Comparison of ENCODE assay signal across 16 cellular contexts in the genomic region with DNA sequence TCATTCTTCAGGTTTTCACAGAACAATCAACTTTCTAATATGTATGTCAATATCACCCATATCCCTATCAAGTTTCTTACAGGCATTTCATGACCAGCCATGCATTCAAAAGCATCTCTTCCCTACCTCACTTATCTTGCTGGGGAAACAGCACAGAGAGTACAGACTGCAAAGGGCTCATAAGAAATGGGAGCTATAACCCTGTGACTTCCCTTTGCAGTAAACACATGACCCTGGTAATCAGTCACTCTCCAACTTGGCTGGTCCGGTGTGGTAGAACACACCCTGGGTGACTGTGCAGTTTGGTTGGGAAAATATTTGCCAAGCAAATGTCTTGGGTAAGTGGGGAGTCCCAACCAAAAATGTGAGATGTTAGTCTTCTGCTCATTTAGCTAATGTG. TPM values are rescaled to one million over a fixed set of nuclear protein-coding genes. Genes with fewer than 3 reads are reported as not detected.
DNase-seq lines count a peak whose midpoint lies in the region; ATAC-seq, FAIRE-seq and TF ChIP-seq lines count a peak whose summit lies in the region.
"Had no signal": no experiment of that assay in that cellular context is flagged by ENCODE, and none has a peak within 500 bp of the region (broad histone marks: within the 10 kb centered on the region; RNA-seq: fewer than 3 reads in every experiment).

No MANE protein-coding gene starts in this region.

- FAIRE-seq in GM12878 (lab: Jason Lieb, UNC), result peak; percentile 52

- in situ Hi-C loops in GM12878 (cut with MboI), result no loop called here

- no peak for TF ChIP-seq RAD21 in GM12878 (IDR thresholded peaks at IDR 0.05; ENCODE audit: insufficient read depth, low read depth, low read length)

- peak overlapping the region in 6 of 7 donors; percentile 50 to 88 (median 68) for H3K27ac Mint-ChIP-seq in CD14-positive monocyte
- peak overlapping the region; percentile 54 for H3K27ac Mint-ChIP-seq in memory B cell
- H3K27ac Mint-ChIP-seq: activated naive CD8-positive, alpha-beta T cell treated with anti-CD3 and anti-CD28 coated beads for 36 hours; activated T-cell treated with anti-CD3 and anti-CD28 coated beads, Interleukin-2, amount 50 U/mL, for 24 hours had no signal

- H3K9ac ChIP-seq in GM12878 (ENCODE audit: control insufficient read depth, insufficient read depth, low read length), result no peak overlapping the region

- H3K4me2 ChIP-seq in GM12878 (ENCODE audit: control insufficient read depth, insufficient read depth), result no peak overlapping the region

- H3K9me3 Mint-ChIP-seq in CD14-positive monocyte, result peaks cover 2 to 15% (median 8%) of the 10 kb centered on the region in 7 donors
- H3K9me3 Mint-ChIP-seq in memory B cell, result no peaks in the 10 kb centered on the region
- H3K9me3 Mint-ChIP-seq: activated naive CD8-positive, alpha-beta T cell treated with anti-CD3 and anti-CD28 coated beads for 36 hours; activated T-cell treated with anti-CD3 and anti-CD28 coated beads, Interleukin-2, amount 50 U/mL, for 24 hours had no signal

- H3K9me3 ChIP-seq in GM12878 (replicated peaks; ENCODE audit: control insufficient read depth, insufficient read depth, low read length) (peaks cover 3% of the 10 kb centered on the region; the same call in 2 of the 3 replicates), ovary (no peaks in the 10 kb centered on the region), WERI-Rb-1 (ENCODE audit: severe bottlenecking) (no peaks in the 10 kb centered on the region)
- H3K9me3 ChIP-seq: HAP-1 had no signal

- H3K27me3 Mint-ChIP-seq in CD14-positive monocyte (ENCODE audit: low read depth in 3 of 3) (peaks cover 2% of the 10 kb centered on the region in 3 donors), memory B cell (no peaks in the 10 kb centered on the region)
- H3K27me3 Mint-ChIP-seq: activated naive CD8-positive, alpha-beta T cell treated with anti-CD3 and anti-CD28 coated beads for 36 hours had no signal

- no peaks in the 10 kb centered on the region for H4K20me1 ChIP-seq in GM12878 (ENCODE audit: control insufficient read depth, insufficient read depth)

- peaks cover 14% of the 10 kb centered on the region for H3K79me2 ChIP-seq in GM12878 (ENCODE audit: control insufficient read depth, insufficient read depth, low read length)

- H2AFZ ChIP-seq in GM12878 (ENCODE audit: control insufficient read depth, low read depth, low read length), result no peak overlapping the region

- TF ChIP-seq POLR2A in GM12878 (IDR thresholded peaks at IDR 0.05; ENCODE audit: low read depth, low read length), result no peak
- TF ChIP-seq POLR2A in ovary (IDR thresholded peaks at IDR 0.05), result no peak

- no peak overlapping the region for H3K4me3 Mint-ChIP-seq in CD14-positive monocyte
- H3K4me3 Mint-ChIP-seq in memory B cell, result no peak overlapping the region
- H3K4me3 Mint-ChIP-seq: activated naive CD8-positive, alpha-beta T cell treated with anti-CD3 and anti-CD28 coated beads for 36 hours; activated T-cell treated with anti-CD3 and anti-CD28 coated beads, Interleukin-2, amount 50 U/mL, for 24 hours had no signal

- SMC1A ChIA-PET in GM12878 (lab: Charles Lee; ENCODE audit: uncharacterized antibody, unreplicated experiment), result interaction anchor here (1.2 to 1.5 kb wide), 3 partner anchors 13 to 308 kb away, joined by 3 read pairs; no protein-coding TSS in a partner anchor

- 0% methylated on average over 1 of the region's 1 CpG for WGBS in GM12878 (ENCODE audit: insufficient coverage, insufficient replicate concordance, low lambda C conversion rate, missing lambda C conversion rate)
- 84 to 95% (median 93%) methylated on average over 1 of the region's 1 CpG for WGBS in ovary, 3 donors

- peaks cover 11% of the 10 kb centered on the region for H3K4me1 Mint-ChIP-seq in CD14-positive monocyte
- H3K4me1 Mint-ChIP-seq in memory B cell, result peaks cover 30% of the 10 kb centered on the region
- H3K4me1 Mint-ChIP-seq: activated naive CD8-positive, alpha-beta T cell treated with anti-CD3 and anti-CD28 coated beads for 36 hours had no signal

- RAD21 ChIA-PET in GM12878 (lab: Charles Lee; ENCODE audit: unreplicated experiment), result no interaction called here

- DNase-seq in CD14-positive monocyte (ENCODE audit: low spot score) (peak; percentile 68), GM12878 (ENCODE audit: low read depth, low spot score) (no peak), memory B cell (ENCODE audit: low spot score in 2 of 2) (no peak), ovary (no peak), pons (ENCODE audit: low spot score) (no peak), WERI-Rb-1 (no peak)
- no peak for DNase-seq in stimulated activated CD8-positive, alpha-beta memory T cell treated with anti-CD3 and anti-CD28 coated beads, Interleukin-4, amount 100 ng/mL, for 48 hours
- DNase-seq: activated CD4-positive, alpha-beta T cell treated with anti-CD3 and anti-CD28 coated beads, Interleukin-2, amount 50 U/mL, for 4 hours; activated naive CD8-positive, alpha-beta T cell treated with anti-CD3 and anti-CD28 coated beads for 36 hours; activated T-cell treated with anti-CD3 and anti-CD28 coated beads, Interleukin-2, amount 50 U/mL, for 24 hours; hypothalamus; NCI-H446 treated with DMSO at 0.1 percent for 48 hours; stimulated activated CD4-positive, alpha-beta T cell treated with anti-CD3 and anti-CD28 coated beads, Interleukin-12 subunit alpha, Interleukin-12 subunit beta, amount 100 ng/mL, for 4 hours; T1000 had no signal

- H3K36me3 Mint-ChIP-seq in CD14-positive monocyte, result peaks cover 5 to 9% of the 10 kb centered on the region in 2 donors
- H3K36me3 Mint-ChIP-seq in memory B cell, result peaks cover 24% of the 10 kb centered on the region

- no TSS peak for BruUV-seq in GM12878 (replicated peaks; lab: Mats Ljungman, UMichigan)

- no peaks in the 10 kb centered on the region for H3K27me3 ChIP-seq in GM12878 (replicated peaks in 1 of 2; ENCODE audit: control insufficient read depth in 2 of 2, insufficient read depth in 2 of 2, low read length in 1 of 2)
- no peaks in the 10 kb centered on the region for H3K27me3 ChIP-seq in ovary
- no peaks in the 10 kb centered on the region for H3K27me3 ChIP-seq in WERI-Rb-1 (ENCODE audit: insufficient read depth, low read depth, severe bottlenecking)

- CTCF ChIA-PET in GM12878 (lab: Yijun Ruan, JAX), result no interaction called here

- ATAC-seq in GM21737 (IDR thresholded peaks at IDR 0.05; ENCODE audit: unreplicated experiment), result peak; percentile 58
- ATAC-seq in GM12878, result no peak
- ATAC-seq in memory B cell (ENCODE audit: low read depth), result no peak

- no peak overlapping the region for H3K27ac ChIP-seq in GM12878 (ENCODE audit: control insufficient read depth, insufficient read depth)
- no peak overlapping the region for H3K27ac ChIP-seq in ovary
- H3K27ac ChIP-seq in WERI-Rb-1, result no peak overlapping the region

- H3K4me3 ChIP-seq in GM12878, result no peak overlapping the region
- H3K4me3 ChIP-seq in ovary, result no peak overlapping the region
- H3K4me3 ChIP-seq in WERI-Rb-1 (ENCODE audit: low read depth, low read length), result no peak overlapping the region
- H3K4me3 ChIP-seq: HAP-1 had no signal

- H3K36me3 ChIP-seq in GM12878 (ENCODE audit: control insufficient read depth in 2 of 2, insufficient read depth in 2 of 2, low read length in 1 of 2) (peaks cover 0 to 6% of the 10 kb centered on the region in 2 experiments; a peak in 2 of 4 replicates), ovary (no peaks in the 10 kb centered on the region), WERI-Rb-1 (no peaks in the 10 kb centered on the region)
- H3K36me3 ChIP-seq: HAP-1 had no signal

- POLR2A ChIA-PET in GM12878 (lab: Charles Lee), result no interaction called here

- TF ChIP-seq EP300 in GM12878 (IDR thresholded peaks at IDR 0.05; ENCODE audit: borderline replicate concordance in 1 of 2, control insufficient read depth in 1 of 2, low read depth in 2 of 2, low read length in 2 of 2) (no peak), ovary (IDR thresholded peaks at IDR 0.05) (no peak)

- H3K4me1 ChIP-seq in GM12878 (ENCODE audit: control insufficient read depth, insufficient read depth, low read length), result no peaks in the 10 kb centered on the region
- H3K4me1 ChIP-seq in ovary (ENCODE audit: insufficient read depth), result peaks cover 3% of the 10 kb centered on the region

- TF ChIP-seq CTCF in CD14-positive monocyte (IDR thresholded peaks at IDR 0.05), result no peak
- no peak for TF ChIP-seq CTCF in GM12878 (IDR thresholded peaks at IDR 0.05 in 2 of 3, conservative IDR thresholded peaks at IDR 0.05 in 1 of 3; ENCODE audit: control insufficient read depth in 2 of 3, extremely low read depth in 1 of 3, insufficient read depth in 1 of 3, low read depth in 3 of 3, low read length in 3 of 3)
- TF ChIP-seq CTCF in ovary (IDR thresholded peaks at IDR 0.05), result no peak
- no peak for TF ChIP-seq CTCF in WERI-Rb-1 (IDR thresholded peaks at IDR 0.05; ENCODE audit: low read depth, low read length)

- intact Hi-C loops in CD14-positive monocyte (cut with micrococcal nuclease) (no loop called here), GM12878 (cut with micrococcal nuclease; ENCODE audit: unreplicated experiment) (no loop called here), ovary (cut with DNase I) (no loop called here)

TF ChIP-seq in GM12878, 131 proteins besides CTCF, POLR2A, EP300 and RAD21 (continues in another document):
- no peak for TF ChIP-seq BCL11A (IDR thresholded peaks at IDR 0.05; ENCODE audit: low read depth, low read length)
- TF ChIP-seq RUNX3 (IDR thresholded peaks at IDR 0.05; ENCODE audit: low read length), result peak; percentile 30; the same call in 1 of the 2 replicates

RNA-seq across cellular contexts. Expression of a gene that starts 49.4 kb away (rescaled TPM):
- 10 to 100 TPM in 1 of 2 donors, 1 to 10 TPM in 1; 7.1 to 14.7 TPM for polyA plus RNA-seq in CD14-positive monocyte
- total RNA-seq in GM12878 (2013; cell fraction: nucleolus; rRNA removed), result 35.4 and 38.9 TPM in 2 replicates
- total RNA-seq in GM12878 (2014; rRNA removed), result 12.4 and 14.2 TPM in 2 replicates
- total RNA-seq in GM12878 (2014; rRNA removed; fragmentation: Illumina TruSeq; extraction: Trizol), result 12.4 and 12.5 TPM in 2 replicates
- total RNA-seq in GM12878 (2021), result 20.5 and 22.5 TPM in 2 replicates
- polyA plus RNA-seq in GM12878 (2011; ENCODE audit: low read depth), result 7.7 TPM
- polyA plus RNA-seq in GM12878 (2011; rRNA removed), result 29.8 and 32.5 TPM in 2 replicates
- polyA plus RNA-seq in GM12878 (2011; cell fraction: cytosol; rRNA removed), result 21.1 and 22.9 TPM in 2 replicates
- 17.9 and 19.0 TPM in 2 replicates for polyA plus RNA-seq in GM12878 (2011; cell fraction: nucleus; rRNA removed)
- polyA plus RNA-seq in GM12878 (2012), result 9.7 and 12.6 TPM in 2 replicates
- polyA plus RNA-seq in GM12878 (2014; fragmentation: Illumina TruSeq; extraction: Trizol), result 17.0 and 17.1 TPM in 2 replicates
- polyA plus RNA-seq in GM12878 (2014; fragmentation: Nextera tagmentation; extraction: Ambion mirVana), result 1 to 10 TPM; 5.8 to 6.5 TPM
- polyA plus RNA-seq in GM12878 (2014; rRNA removed), result 11.1 and 12.7 TPM in 2 replicates
- 10 to 100 TPM in 1 of 2 experiments, 1 to 10 TPM in 1; 9.0 to 13.2 TPM for polyA plus RNA-seq in GM12878 (2016; fragmentation: Nextera tagmentation; extraction: Ambion mirVana)
- 50.0 and 53.8 TPM in 2 replicates for polyA minus RNA-seq in GM12878 (2011; rRNA and poly(A)+ RNA removed)
- polyA minus RNA-seq in GM12878 (2011; cell fraction: cytosol; rRNA and poly(A)+ RNA removed), result 12.6 and 13.5 TPM in 2 replicates
- 11.5 and 17.8 TPM in 2 replicates for polyA minus RNA-seq in GM12878 (2011; cell fraction: nucleus; rRNA and poly(A)+ RNA removed)
- total RNA-seq in ovary, result 10 to 100 TPM in 4 of 7 donors, 1 to 10 TPM in 3; 4.8 to 24.6 (median 11.1) TPM
- 1 to 10 TPM; 7.4 to 9.6 TPM for polyA plus RNA-seq in ovary
